In genomic region chr5:82735160-82735789, GRCh38 we compare ENCODE assay signal across 1 cellular context.
TF ChIP-seq lines count a peak whose summit lies in the region.

No MANE protein-coding gene starts in this region.

TF ChIP-seq in HepG2, 621 proteins besides CTCF, POLR2A, EP300 and RAD21 (continued from another document):
- TF ChIP-seq ZNF558 (CRISPR knock-in tag; IDR thresholded peaks at IDR 0.05; ENCODE audit: borderline replicate concordance) (no peak), PAXIP1 (CRISPR knock-in tag; conservative IDR thresholded peaks at IDR 0.05) (0 out of 2 replicates have a peak, but pooled peaks have one; percentile 20)
